1 cellular context compared by ENCODE assay signal in the genomic region with DNA sequence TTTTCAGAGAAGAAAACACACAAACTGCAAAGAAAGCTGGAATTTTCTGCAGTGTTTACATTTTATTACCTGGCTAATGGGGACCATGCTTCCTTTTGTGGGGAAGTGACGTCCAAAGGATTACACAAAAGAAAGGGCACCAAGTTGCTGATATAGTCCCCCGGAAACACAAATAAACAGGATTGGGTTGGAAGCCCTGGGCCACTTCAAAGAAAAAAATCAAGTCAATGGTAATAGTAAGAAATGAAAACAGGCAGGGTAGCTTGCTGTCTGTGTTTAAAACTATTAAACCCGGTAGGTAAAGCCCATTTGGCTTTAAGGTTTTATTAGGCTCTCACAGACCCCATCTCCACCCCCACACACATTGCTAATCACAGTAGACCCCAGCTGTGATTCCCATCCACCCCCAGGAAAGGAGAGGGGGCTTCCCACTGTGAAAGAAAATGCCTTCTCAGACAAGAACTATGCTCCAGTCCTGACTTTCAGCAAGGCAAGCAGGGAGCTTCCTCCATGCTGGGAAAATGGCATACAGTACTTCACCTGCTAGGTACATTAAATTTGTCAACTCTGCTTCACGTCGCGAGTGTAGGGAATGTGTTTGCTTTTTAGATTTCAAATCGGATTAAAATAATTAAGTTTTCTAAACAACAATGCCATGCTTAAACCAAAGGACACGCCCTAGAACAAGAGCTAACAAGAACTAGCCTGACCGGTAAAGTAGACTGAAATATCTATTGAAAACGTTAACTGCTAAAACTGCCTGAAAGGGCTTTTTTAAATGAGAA.
TF ChIP-seq lines count a peak whose summit lies in the region.

No MANE protein-coding gene starts in this region.

TF ChIP-seq in H1, 55 proteins besides CTCF, POLR2A, EP300 and RAD21:
- peak; percentile 45 for TF ChIP-seq SP1 (IDR thresholded peaks at IDR 0.05; ENCODE audit: low read depth, low read length)
- no peak for TF ChIP-seq CBX5 (IDR thresholded peaks at IDR 0.05; ENCODE audit: low read depth, low read length)
- no peak for TF ChIP-seq SP2 (IDR thresholded peaks at IDR 0.05; ENCODE audit: low read length)
- TF ChIP-seq TAF7 (optimal IDR thresholded peaks at IDR 0.05; ENCODE audit: borderline replicate concordance, low read depth, low read length) = peak; percentile 41
- TF ChIP-seq HDAC6 (IDR thresholded peaks at IDR 0.05; ENCODE audit: low read depth, low read length) = no peak
- TF ChIP-seq HDAC2 (IDR thresholded peaks at IDR 0.05; ENCODE audit: borderline replicate concordance in 1 of 2, low read depth in 2 of 2, low read length in 2 of 2) = peak in 1 of 2 experiments; percentile 89; a peak in 2 of 4 replicates
- no peak for TF ChIP-seq KDM4A (IDR thresholded peaks at IDR 0.05; ENCODE audit: low read depth, low read length, severe bottlenecking)
- no peak for TF ChIP-seq GTF2F1 (IDR thresholded peaks at IDR 0.05; ENCODE audit: borderline replicate concordance, low read depth, low read length)
- no peak for TF ChIP-seq JUND (IDR thresholded peaks at IDR 0.05; ENCODE audit: low read length)
- peak; percentile 25; the same call in 1 of the 2 replicates for TF ChIP-seq CREB1 (IDR thresholded peaks at IDR 0.05)
- no peak for TF ChIP-seq PHF8 (conservative IDR thresholded peaks at IDR 0.05; ENCODE audit: low read depth, low read length)
- no peak for TF ChIP-seq EZH2 (IDR thresholded peaks at IDR 0.05; ENCODE audit: low read depth, low read length, severe bottlenecking)
- peak; percentile 84 for TF ChIP-seq YY1 (IDR thresholded peaks at IDR 0.05; ENCODE audit: low read depth, low read length)
- TF ChIP-seq CTBP2 (IDR thresholded peaks at IDR 0.05; ENCODE audit: borderline replicate concordance, insufficient read depth, insufficient read length, low read length) = no peak
- no peak for TF ChIP-seq KDM1A (IDR thresholded peaks at IDR 0.05; ENCODE audit: borderline replicate concordance, low read length)
- no peak for TF ChIP-seq ATF3 (IDR thresholded peaks at IDR 0.05; ENCODE audit: insufficient read depth, low read depth, low read length)
- peak; percentile 68 for TF ChIP-seq CHD7 (IDR thresholded peaks at IDR 0.05; ENCODE audit: insufficient replicate concordance, low read length)
- TF ChIP-seq CEBPB (IDR thresholded peaks at IDR 0.05; ENCODE audit: low read depth, low read length) = no peak
- TF ChIP-seq RNF2 (IDR thresholded peaks at IDR 0.05; ENCODE audit: borderline replicate concordance, low read depth, low read length, missing control alignments, poor library complexity, severe bottlenecking) = no peak
- TF ChIP-seq KDM5A (IDR thresholded peaks at IDR 0.05; ENCODE audit: low read length) = no peak
- peak; percentile 69 for TF ChIP-seq NANOG (IDR thresholded peaks at IDR 0.05; ENCODE audit: insufficient read depth, low read depth, low read length, poor library complexity, severe bottlenecking)
- TF ChIP-seq CHD2 (IDR thresholded peaks at IDR 0.05; ENCODE audit: low read length) = no peak
- no peak for TF ChIP-seq CHD1 (IDR thresholded peaks at IDR 0.05; ENCODE audit: low read depth, low read length)
- TF ChIP-seq POLR2AphosphoS5 (IDR thresholded peaks at IDR 0.05; ENCODE audit: low read depth, low read length) = peak; percentile 83
- TF ChIP-seq MAFK (IDR thresholded peaks at IDR 0.05; ENCODE audit: low read depth, low read length) = no peak
- no peak for TF ChIP-seq E2F6 (IDR thresholded peaks at IDR 0.05)
- no peak for TF ChIP-seq SP4 (IDR thresholded peaks at IDR 0.05; ENCODE audit: low read length)
- peak; percentile 48; the same call in 1 of the 2 replicates for TF ChIP-seq EGR1 (IDR thresholded peaks at IDR 0.05; ENCODE audit: borderline replicate concordance, low read depth, low read length)
- peak; percentile 64 for TF ChIP-seq TBP (IDR thresholded peaks at IDR 0.05; ENCODE audit: low read depth, low read length)
- TF ChIP-seq RFX5 (IDR thresholded peaks at IDR 0.05; ENCODE audit: borderline replicate concordance, low read depth, low read length) = 0 out of 2 replicates have a peak, but pooled peaks have one; percentile 1
- TF ChIP-seq SRF (IDR thresholded peaks at IDR 0.05; ENCODE audit: low read depth, low read length) = no peak
- TF ChIP-seq BACH1 (IDR thresholded peaks at IDR 0.05; ENCODE audit: low read length) = 0 out of 2 replicates have a peak, but pooled peaks have one; percentile 44
- no peak for TF ChIP-seq BRCA1 (IDR thresholded peaks at IDR 0.05; ENCODE audit: low read depth, low read length)
- peak; percentile 75 for TF ChIP-seq ASH2L (IDR thresholded peaks at IDR 0.05; ENCODE audit: low read length)
- no peak; the same call in 1 of the 2 replicates for TF ChIP-seq ATF2 (IDR thresholded peaks at IDR 0.05; ENCODE audit: low read length)
- TF ChIP-seq RXRA (IDR thresholded peaks at IDR 0.05; ENCODE audit: insufficient read depth, low read depth, low read length) = no peak
- 0 out of 2 replicates have a peak, but pooled peaks have one; percentile 33 for TF ChIP-seq TCF12 (IDR thresholded peaks at IDR 0.05; ENCODE audit: low read depth, low read length)
- TF ChIP-seq NRF1 (IDR thresholded peaks at IDR 0.05; ENCODE audit: low read depth, low read length) = no peak
- no peak for TF ChIP-seq SAP30 (IDR thresholded peaks at IDR 0.05; ENCODE audit: insufficient read depth, insufficient replicate concordance, low read length)
- TF ChIP-seq POU5F1 (IDR thresholded peaks at IDR 0.05; ENCODE audit: low read depth, low read length) = no peak
- TF ChIP-seq FOSL1 (IDR thresholded peaks at IDR 0.05; ENCODE audit: insufficient read depth, low read depth, low read length) = no peak
- TF ChIP-seq SIRT6 (IDR thresholded peaks at IDR 0.05; ENCODE audit: low read length) = no peak
- TF ChIP-seq TEAD4 (IDR thresholded peaks at IDR 0.05; ENCODE audit: low read depth, low read length) = 0 out of 2 replicates have a peak, but pooled peaks have one; percentile 7
- no peak for TF ChIP-seq SUZ12 (IDR thresholded peaks at IDR 0.05; ENCODE audit: low read length)
- no peak for TF ChIP-seq BCL11A (IDR thresholded peaks at IDR 0.05; ENCODE audit: low read depth in 2 of 2, low read length in 2 of 2)
- peak; percentile 83 for TF ChIP-seq TAF1 (IDR thresholded peaks at IDR 0.05; ENCODE audit: low read depth, low read length)
- TF ChIP-seq GABPA (IDR thresholded peaks at IDR 0.05; ENCODE audit: borderline replicate concordance, insufficient read depth, low read length) = no peak
- no peak for TF ChIP-seq CBX8 (IDR thresholded peaks at IDR 0.05; ENCODE audit: borderline replicate concordance, low read depth, low read length)
- no peak for TF ChIP-seq JUN (IDR thresholded peaks at IDR 0.05; ENCODE audit: low read depth, low read length)
- no peak for TF ChIP-seq RBBP5 (IDR thresholded peaks at IDR 0.05; ENCODE audit: borderline replicate concordance, low read depth, low read length)
- TF ChIP-seq USF2 (IDR thresholded peaks at IDR 0.05; ENCODE audit: low read length) = no peak
- TF ChIP-seq ZNF274 (IDR thresholded peaks at IDR 0.05; ENCODE audit: borderline replicate concordance, extremely low read depth, low read length) = no peak
- no peak for TF ChIP-seq MAX (IDR thresholded peaks at IDR 0.05)
- TF ChIP-seq SIX5 (IDR thresholded peaks at IDR 0.05; ENCODE audit: low read depth, low read length) = no peak
- TF ChIP-seq SIN3A (conservative IDR thresholded peaks at IDR 0.05 in 1 of 2, IDR thresholded peaks at IDR 0.05 in 1 of 2; ENCODE audit: low read depth in 1 of 2, low read length in 2 of 2) = peak in 1 of 2 experiments; percentile 67; a peak in 2 of 4 replicates
TF ChIP-seq in H1: peak in this region for 17.
